Comparison of ENCODE assay signal across 9 cellular contexts in genomic region chr13:41613984-41614581, GRCh38.
A peak's percentile ranks its signal among the peaks of the same experiment; 100 is the strongest.
DNase-seq lines count a peak whose midpoint lies in the region; ATAC-seq, FAIRE-seq and TF ChIP-seq lines count a peak whose summit lies in the region.
"Had no signal": no experiment of that assay in that cellular context is flagged by ENCODE, and none has a peak within 500 bp of the region (broad histone marks: within the 10 kb centered on the region; RNA-seq: fewer than 3 reads in every experiment).

No MANE protein-coding gene starts in this region.

- H3K4me2 ChIP-seq in skeletal muscle satellite cell (ENCODE audit: low read length): peak overlapping the region; percentile 28

- H3K27me3 ChIP-seq in skeletal muscle satellite cell (ENCODE audit: control insufficient read depth, insufficient read depth, low read length): no peaks in the 10 kb centered on the region

- ATAC-seq in GM21825 (IDR thresholded peaks at IDR 0.05; ENCODE audit: unreplicated experiment): no peak

- no peak for TF ChIP-seq CTCF in kidney (IDR thresholded peaks at IDR 0.05; ENCODE audit: borderline replicate concordance, extremely low read depth, insufficient read depth)

- no peak overlapping the region for H3K9ac ChIP-seq in kidney (ENCODE audit: low read length in 2 of 2)
- H3K9ac ChIP-seq in skeletal muscle satellite cell (ENCODE audit: low read depth, low read length): peak overlapping the region; percentile 53

- no peaks in the 10 kb centered on the region for H3K9me3 ChIP-seq in kidney (ENCODE audit: control insufficient read depth in 1 of 2, low read length in 2 of 2)
- H3K9me3 ChIP-seq in skeletal muscle satellite cell (replicated peaks; ENCODE audit: low read length): no peaks in the 10 kb centered on the region

- no peak overlapping the region for H3K4me3 ChIP-seq in kidney (ENCODE audit: low read length in 2 of 2)
- no peak overlapping the region for H3K4me3 ChIP-seq in skeletal muscle satellite cell (ENCODE audit: low read length)

- in situ Hi-C loops in G401 (cut with HindIII; ENCODE audit: low sequenced_read_pairs): no loop called here

- peak overlapping the region in 1 of 2 donors; percentile 68 for H3K27ac ChIP-seq in kidney (ENCODE audit: low read depth in 2 of 2, low read length in 2 of 2)

- DNase-seq in H4 (ENCODE audit: low spot score): peak; percentile 74
- peak; percentile 69 for DNase-seq in dedifferentiated amniotic fluid mesenchymal stem cell (ENCODE audit: extremely low spot score)
- DNase-seq in kidney: peak; percentile 55
- DNase-seq in RKO (ENCODE audit: low spot score): no peak
- DNase-seq in G401 (ENCODE audit: low spot score): no peak
- DNase-seq in kidney tubule cell (ENCODE audit: low spot score): no peak
- DNase-seq: NCI-H226 had no signal

- intact Hi-C loops in kidney (cut with DNase I): no loop called here

- H3K36me3 ChIP-seq in kidney (ENCODE audit: control insufficient read depth in 1 of 2, insufficient read depth in 2 of 2, low read length in 2 of 2): peaks cover 0 to 23% of the 10 kb centered on the region in 2 donors
- H3K36me3 ChIP-seq in skeletal muscle satellite cell (ENCODE audit: insufficient read depth, low read length): no peaks in the 10 kb centered on the region

- H3K4me1 ChIP-seq in kidney (ENCODE audit: control insufficient read depth in 1 of 2, insufficient read depth in 1 of 2, low read depth in 1 of 2, low read length in 2 of 2) (peaks cover 0 to 5% of the 10 kb centered on the region in 2 donors), skeletal muscle satellite cell (ENCODE audit: control insufficient read depth, insufficient read depth, low read length) (peaks cover 43% of the 10 kb centered on the region)

- FAIRE-seq in kidney (lab: Jason Lieb, UNC): no peak

Comparison
In these comparisons a context has a peak if more than half of its experiments do, and no peak if none do; other contexts are left out.
1. DNase-seq: peak in H4 (single experiment), dedifferentiated amniotic fluid mesenchymal stem cell (single experiment) and kidney (single experiment); none in RKO (single experiment), G401 (single experiment) and kidney tubule cell (single experiment).